26 cellular contexts compared by ENCODE assay signal in the genomic region with DNA sequence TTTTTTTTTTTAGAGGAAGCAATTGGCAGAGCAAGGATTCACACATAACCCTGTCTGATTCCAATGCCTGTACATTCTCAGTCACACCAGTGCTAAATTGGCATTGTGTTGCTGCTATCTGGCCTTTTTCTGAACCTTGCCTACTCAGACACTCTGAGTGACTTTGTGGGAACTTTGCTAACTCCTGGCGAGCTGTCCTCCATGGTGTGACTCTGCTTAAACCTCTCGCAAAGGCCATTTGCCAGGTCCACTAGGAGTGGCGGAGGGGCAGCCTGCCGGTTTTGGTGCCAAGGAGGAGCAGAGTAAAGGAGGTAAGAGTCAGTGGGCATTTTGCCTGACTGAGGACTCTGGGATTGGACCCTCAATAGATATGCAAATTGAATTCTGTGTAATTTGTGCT.
"Had no signal": no experiment of that assay in that cellular context is flagged by ENCODE, and none has a peak within 500 bp of the region (broad histone marks: within the 10 kb centered on the region; RNA-seq: fewer than 3 reads in every experiment).

No MANE protein-coding gene starts in this region.

- H3K9ac ChIP-seq: neural progenitor cell had no signal

- H3K27me3 Mint-ChIP-seq: progenitor cell of endocrine pancreas had no signal

- H3K9me3 ChIP-seq: gastrocnemius medialis, lower lobe of right lung, ovary, right lobe of liver, testis, upper lobe of right lung, vagina had no signal

- H3K4me1 Mint-ChIP-seq: stimulated activated effector memory CD8-positive, alpha-beta T cell treated with anti-CD3 and anti-CD28 coated beads, Interleukin-12 subunit alpha, Interleukin-12 subunit beta, amount 100 ng/mL, for 72 hours had no signal

- H3K4me1 ChIP-seq: esophagus muscularis mucosa, gastrocnemius medialis, lower lobe of right lung, right lobe of liver, testis, upper lobe of right lung, vagina had no signal

- DNase-seq: cortex of kidney; dorsolateral prefrontal cortex; effector CD8-positive, alpha-beta T cell; gastrocnemius medialis; glutamatergic neuron; kidney glomerular epithelial cell; lower lobe of right lung; mesenchymal stem cell; midbrain; ovary; right lobe of liver; stimulated activated CD4-positive, alpha-beta T cell treated with anti-CD3 and anti-CD28 coated beads, Interleukin-4, amount 100 ng/mL, for 1 hour; stimulated activated CD8-positive, alpha-beta memory T cell treated with anti-CD3 and anti-CD28 coated beads, Interleukin-4, amount 100 ng/mL, for 48 hours; stimulated activated naive CD8-positive, alpha-beta T cell treated with anti-CD3 and anti-CD28 coated beads, Interleukin-15, Interleukin-2, amounts not matched to agents 100 U/mL and 50 U/mL, for 24 hours; testis; upper lobe of right lung had no signal

- H3K36me3 Mint-ChIP-seq: natural killer cell treated with Interleukin-12 subunit alpha and Interleukin-12 subunit beta and Interleukin-15 and Interleukin-18, amount 100 ng/mL, for 72 hours; neural progenitor cell; stimulated activated effector memory CD8-positive, alpha-beta T cell treated with anti-CD3 and anti-CD28 coated beads, Interleukin-12 subunit alpha, Interleukin-12 subunit beta, amount 100 ng/mL, for 72 hours had no signal

- H3K27ac ChIP-seq: dorsolateral prefrontal cortex, epithelial cell of prostate, esophagus muscularis mucosa, gastrocnemius medialis, hepatocyte, lower lobe of right lung, neural progenitor cell, ovary, right lobe of liver, testis, tibial nerve, upper lobe of right lung, vagina had no signal

- H3K27me3 ChIP-seq: esophagus muscularis mucosa, gastrocnemius medialis, hepatocyte, neural progenitor cell, ovary, right lobe of liver, testis, tibial nerve, upper lobe of right lung, vagina had no signal

- H3K4me3 ChIP-seq: dorsolateral prefrontal cortex, esophagus muscularis mucosa, gastrocnemius medialis, hepatocyte, lower lobe of right lung, neural progenitor cell, ovary, right lobe of liver, testis, tibial nerve, upper lobe of right lung, vagina had no signal

- H3K36me3 ChIP-seq: esophagus muscularis mucosa, gastrocnemius medialis, lower lobe of right lung, neural progenitor cell, ovary, right lobe of liver, tibial nerve, upper lobe of right lung, vagina had no signal

- H3K27ac Mint-ChIP-seq: natural killer cell treated with Interleukin-12 subunit alpha and Interleukin-12 subunit beta and Interleukin-15 and Interleukin-18, amount 100 ng/mL, for 72 hours; neural progenitor cell; progenitor cell of endocrine pancreas; stimulated activated effector memory CD8-positive, alpha-beta T cell treated with anti-CD3 and anti-CD28 coated beads, Interleukin-12 subunit alpha, Interleukin-12 subunit beta, amount 100 ng/mL, for 72 hours had no signal

- ATAC-seq: gastrocnemius medialis; left lobe of liver; lower lobe of right lung; natural killer cell treated with Interleukin-12 subunit alpha and Interleukin-12 subunit beta and Interleukin-15 and Interleukin-18, amount 100 ng/mL, for 72 hours; right lobe of liver; stimulated activated effector memory CD8-positive, alpha-beta T cell treated with anti-CD3 and anti-CD28 coated beads, Interleukin-12 subunit alpha, Interleukin-12 subunit beta, amount 100 ng/mL, for 72 hours; stimulated activated naive CD8-positive, alpha-beta T cell treated with anti-CD3 and anti-CD28 coated beads, Interleukin-15, Interleukin-2, amounts not matched to agents 100 U/mL and 50 U/mL, for 24 hours; upper lobe of right lung had no signal

- H3K4me3 Mint-ChIP-seq: natural killer cell treated with Interleukin-12 subunit alpha and Interleukin-12 subunit beta and Interleukin-15 and Interleukin-18, amount 100 ng/mL, for 72 hours; neural progenitor cell; stimulated activated effector memory CD8-positive, alpha-beta T cell treated with anti-CD3 and anti-CD28 coated beads, Interleukin-12 subunit alpha, Interleukin-12 subunit beta, amount 100 ng/mL, for 72 hours had no signal
